ENCODE assay signal across 1 cellular context in the genomic region with DNA sequence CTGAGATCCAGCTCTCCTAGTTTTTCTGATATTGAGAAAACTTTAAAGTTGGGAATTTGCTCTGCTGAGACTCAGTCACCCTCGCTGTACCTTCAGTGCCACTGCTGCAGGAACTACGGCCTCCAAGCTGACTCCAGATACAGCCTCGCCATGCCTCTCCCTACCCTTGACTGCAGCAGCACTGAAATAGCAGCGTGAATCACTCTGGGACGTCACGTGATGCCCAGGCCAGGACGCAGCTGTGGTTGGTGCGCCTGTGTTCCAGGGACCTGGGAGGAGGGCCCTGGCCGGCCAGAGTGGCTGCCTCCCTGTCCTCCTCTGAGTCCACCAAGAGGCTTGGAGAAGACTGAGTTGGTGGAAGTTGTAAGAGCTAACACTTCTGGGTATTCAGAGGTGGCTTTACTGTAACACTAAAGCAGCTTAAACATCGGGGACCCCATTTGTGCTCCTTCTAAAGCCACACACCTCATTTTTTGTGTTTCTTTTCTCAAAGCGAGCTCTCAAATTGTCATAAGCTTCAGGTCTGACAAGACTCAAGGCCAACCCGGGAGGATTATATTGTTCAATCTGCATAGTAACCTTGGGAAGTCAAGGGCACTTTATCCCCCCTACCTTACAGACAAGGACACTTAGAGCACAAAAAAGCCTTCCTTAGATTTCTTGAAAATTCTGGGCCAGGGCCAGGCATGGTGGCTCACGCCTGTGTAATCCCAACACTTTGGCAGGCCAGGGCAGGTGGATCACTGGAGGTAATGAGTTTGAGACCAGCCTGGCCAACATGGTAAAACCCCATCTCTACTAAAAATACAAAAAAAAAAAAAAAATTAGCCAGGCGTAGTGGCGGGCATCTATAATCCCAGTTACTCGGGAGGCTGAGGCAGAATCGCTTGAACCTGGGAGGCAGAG.
TF ChIP-seq lines count a peak whose summit lies in the region.

No MANE protein-coding gene starts in this region.

TF ChIP-seq in HepG2, 621 proteins besides CTCF, POLR2A, EP300 and RAD21 (continued from another document and continues in another):
- TF ChIP-seq, protein P1, sequence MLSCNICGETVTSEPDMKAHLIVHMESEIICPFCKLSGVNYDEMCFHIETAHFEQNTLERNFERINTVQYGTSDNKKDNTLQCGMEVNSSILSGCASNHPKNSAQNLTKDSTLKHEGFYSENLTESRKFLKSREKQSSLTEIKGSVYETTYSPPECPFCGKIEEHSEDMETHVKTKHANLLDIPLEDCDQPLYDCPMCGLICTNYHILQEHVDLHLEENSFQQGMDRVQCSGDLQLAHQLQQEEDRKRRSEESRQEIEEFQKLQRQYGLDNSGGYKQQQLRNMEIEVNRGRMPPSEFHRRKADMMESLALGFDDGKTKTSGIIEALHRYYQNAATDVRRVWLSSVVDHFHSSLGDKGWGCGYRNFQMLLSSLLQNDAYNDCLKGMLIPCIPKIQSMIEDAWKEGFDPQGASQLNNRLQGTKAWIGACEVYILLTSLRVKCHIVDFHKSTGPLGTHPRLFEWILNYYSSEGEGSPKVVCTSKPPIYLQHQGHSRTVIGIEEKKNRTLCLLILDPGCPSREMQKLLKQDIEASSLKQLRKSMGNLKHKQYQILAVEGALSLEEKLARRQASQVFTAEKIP (CRISPR knock-in tag; IDR thresholded peaks at IDR 0.05; ENCODE audit: borderline replicate concordance) = no peak
- no peak for TF ChIP-seq ZNF225 (CRISPR knock-in tag; IDR thresholded peaks at IDR 0.05)
- TF ChIP-seq NFKBIZ (CRISPR knock-in tag; IDR thresholded peaks at IDR 0.05) = no peak
- TF ChIP-seq, protein P2, sequence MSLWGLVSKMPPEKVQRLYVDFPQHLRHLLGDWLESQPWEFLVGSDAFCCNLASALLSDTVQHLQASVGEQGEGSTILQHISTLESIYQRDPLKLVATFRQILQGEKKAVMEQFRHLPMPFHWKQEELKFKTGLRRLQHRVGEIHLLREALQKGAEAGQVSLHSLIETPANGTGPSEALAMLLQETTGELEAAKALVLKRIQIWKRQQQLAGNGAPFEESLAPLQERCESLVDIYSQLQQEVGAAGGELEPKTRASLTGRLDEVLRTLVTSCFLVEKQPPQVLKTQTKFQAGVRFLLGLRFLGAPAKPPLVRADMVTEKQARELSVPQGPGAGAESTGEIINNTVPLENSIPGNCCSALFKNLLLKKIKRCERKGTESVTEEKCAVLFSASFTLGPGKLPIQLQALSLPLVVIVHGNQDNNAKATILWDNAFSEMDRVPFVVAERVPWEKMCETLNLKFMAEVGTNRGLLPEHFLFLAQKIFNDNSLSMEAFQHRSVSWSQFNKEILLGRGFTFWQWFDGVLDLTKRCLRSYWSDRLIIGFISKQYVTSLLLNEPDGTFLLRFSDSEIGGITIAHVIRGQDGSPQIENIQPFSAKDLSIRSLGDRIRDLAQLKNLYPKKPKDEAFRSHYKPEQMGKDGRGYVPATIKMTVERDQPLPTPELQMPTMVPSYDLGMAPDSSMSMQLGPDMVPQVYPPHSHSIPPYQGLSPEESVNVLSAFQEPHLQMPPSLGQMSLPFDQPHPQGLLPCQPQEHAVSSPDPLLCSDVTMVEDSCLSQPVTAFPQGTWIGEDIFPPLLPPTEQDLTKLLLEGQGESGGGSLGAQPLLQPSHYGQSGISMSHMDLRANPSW (CRISPR knock-in tag; IDR thresholded peaks at IDR 0.05; ENCODE audit: borderline replicate concordance) = no peak
- TF ChIP-seq, protein P3, sequence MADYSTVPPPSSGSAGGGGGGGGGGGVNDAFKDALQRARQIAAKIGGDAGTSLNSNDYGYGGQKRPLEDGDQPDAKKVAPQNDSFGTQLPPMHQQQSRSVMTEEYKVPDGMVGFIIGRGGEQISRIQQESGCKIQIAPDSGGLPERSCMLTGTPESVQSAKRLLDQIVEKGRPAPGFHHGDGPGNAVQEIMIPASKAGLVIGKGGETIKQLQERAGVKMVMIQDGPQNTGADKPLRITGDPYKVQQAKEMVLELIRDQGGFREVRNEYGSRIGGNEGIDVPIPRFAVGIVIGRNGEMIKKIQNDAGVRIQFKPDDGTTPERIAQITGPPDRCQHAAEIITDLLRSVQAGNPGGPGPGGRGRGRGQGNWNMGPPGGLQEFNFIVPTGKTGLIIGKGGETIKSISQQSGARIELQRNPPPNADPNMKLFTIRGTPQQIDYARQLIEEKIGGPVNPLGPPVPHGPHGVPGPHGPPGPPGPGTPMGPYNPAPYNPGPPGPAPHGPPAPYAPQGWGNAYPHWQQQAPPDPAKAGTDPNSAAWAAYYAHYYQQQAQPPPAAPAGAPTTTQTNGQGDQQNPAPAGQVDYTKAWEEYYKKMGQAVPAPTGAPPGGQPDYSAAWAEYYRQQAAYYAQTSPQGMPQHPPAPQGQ (CRISPR knock-in tag; IDR thresholded peaks at IDR 0.05; ENCODE audit: borderline replicate concordance) = no peak
- no peak for TF ChIP-seq RBM39 (IDR thresholded peaks at IDR 0.05; ENCODE audit: low read depth, low read length, poor library complexity, severe bottlenecking)
- no peak for TF ChIP-seq ZNF672 (CRISPR knock-in tag; IDR thresholded peaks at IDR 0.05)
- no peak for TF ChIP-seq PITX1 (CRISPR knock-in tag; IDR thresholded peaks at IDR 0.05)
- no peak for TF ChIP-seq ZNF781 (CRISPR knock-in tag; IDR thresholded peaks at IDR 0.05; ENCODE audit: borderline replicate concordance, not compliant biosample characterization)
- no peak for TF ChIP-seq ZNF572 (CRISPR knock-in tag; IDR thresholded peaks at IDR 0.05)
- no peak for TF ChIP-seq ZNF788 (CRISPR knock-in tag; IDR thresholded peaks at IDR 0.05; ENCODE audit: borderline replicate concordance)
- peak; percentile 26; the same call in 1 of the 2 replicates for TF ChIP-seq RXRB (CRISPR knock-in tag; IDR thresholded peaks at IDR 0.05; ENCODE audit: borderline replicate concordance)
- TF ChIP-seq ZSCAN21 (CRISPR knock-in tag; IDR thresholded peaks at IDR 0.05; ENCODE audit: borderline replicate concordance) = peak; percentile 51; the same call in 1 of the 2 replicates
- TF ChIP-seq SUZ12 (IDR thresholded peaks at IDR 0.05; ENCODE audit: low read depth, low read length) = no peak
- TF ChIP-seq, protein P4, sequence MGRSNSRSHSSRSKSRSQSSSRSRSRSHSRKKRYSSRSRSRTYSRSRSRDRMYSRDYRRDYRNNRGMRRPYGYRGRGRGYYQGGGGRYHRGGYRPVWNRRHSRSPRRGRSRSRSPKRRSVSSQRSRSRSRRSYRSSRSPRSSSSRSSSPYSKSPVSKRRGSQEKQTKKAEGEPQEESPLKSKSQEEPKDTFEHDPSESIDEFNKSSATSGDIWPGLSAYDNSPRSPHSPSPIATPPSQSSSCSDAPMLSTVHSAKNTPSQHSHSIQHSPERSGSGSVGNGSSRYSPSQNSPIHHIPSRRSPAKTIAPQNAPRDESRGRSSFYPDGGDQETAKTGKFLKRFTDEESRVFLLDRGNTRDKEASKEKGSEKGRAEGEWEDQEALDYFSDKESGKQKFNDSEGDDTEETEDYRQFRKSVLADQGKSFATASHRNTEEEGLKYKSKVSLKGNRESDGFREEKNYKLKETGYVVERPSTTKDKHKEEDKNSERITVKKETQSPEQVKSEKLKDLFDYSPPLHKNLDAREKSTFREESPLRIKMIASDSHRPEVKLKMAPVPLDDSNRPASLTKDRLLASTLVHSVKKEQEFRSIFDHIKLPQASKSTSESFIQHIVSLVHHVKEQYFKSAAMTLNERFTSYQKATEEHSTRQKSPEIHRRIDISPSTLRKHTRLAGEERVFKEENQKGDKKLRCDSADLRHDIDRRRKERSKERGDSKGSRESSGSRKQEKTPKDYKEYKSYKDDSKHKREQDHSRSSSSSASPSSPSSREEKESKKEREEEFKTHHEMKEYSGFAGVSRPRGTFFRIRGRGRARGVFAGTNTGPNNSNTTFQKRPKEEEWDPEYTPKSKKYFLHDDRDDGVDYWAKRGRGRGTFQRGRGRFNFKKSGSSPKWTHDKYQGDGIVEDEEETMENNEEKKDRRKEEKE (IDR thresholded peaks at IDR 0.05) = no peak
- no peak for TF ChIP-seq CREB1 (IDR thresholded peaks at IDR 0.05)
- TF ChIP-seq CREB1 (CRISPR knock-in tag; IDR thresholded peaks at IDR 0.05) = no peak
- no peak for TF ChIP-seq CENPX (CRISPR knock-in tag; IDR thresholded peaks at IDR 0.05)
- TF ChIP-seq XBP1 (CRISPR knock-in tag; IDR thresholded peaks at IDR 0.05) = no peak
- TF ChIP-seq ZNF382 (CRISPR knock-in tag; IDR thresholded peaks at IDR 0.05; ENCODE audit: borderline replicate concordance) = no peak
- TF ChIP-seq, protein P5, sequence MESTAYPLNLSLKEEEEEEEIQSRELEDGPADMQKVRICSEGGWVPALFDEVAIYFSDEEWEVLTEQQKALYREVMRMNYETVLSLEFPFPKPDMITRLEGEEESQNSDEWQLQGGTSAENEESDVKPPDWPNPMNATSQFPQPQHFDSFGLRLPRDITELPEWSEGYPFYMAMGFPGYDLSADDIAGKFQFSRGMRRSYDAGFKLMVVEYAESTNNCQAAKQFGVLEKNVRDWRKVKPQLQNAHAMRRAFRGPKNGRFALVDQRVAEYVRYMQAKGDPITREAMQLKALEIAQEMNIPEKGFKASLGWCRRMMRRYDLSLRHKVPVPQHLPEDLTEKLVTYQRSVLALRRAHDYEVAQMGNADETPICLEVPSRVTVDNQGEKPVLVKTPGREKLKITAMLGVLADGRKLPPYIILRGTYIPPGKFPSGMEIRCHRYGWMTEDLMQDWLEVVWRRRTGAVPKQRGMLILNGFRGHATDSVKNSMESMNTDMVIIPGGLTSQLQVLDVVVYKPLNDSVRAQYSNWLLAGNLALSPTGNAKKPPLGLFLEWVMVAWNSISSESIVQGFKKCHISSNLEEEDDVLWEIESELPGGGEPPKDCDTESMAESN (CRISPR knock-in tag; conservative IDR thresholded peaks at IDR 0.05) = 0 out of 2 replicates have a peak, but pooled peaks have one; percentile 53
- TF ChIP-seq PHF20 (CRISPR knock-in tag; IDR thresholded peaks at IDR 0.05) = no peak
- no peak for TF ChIP-seq MTF2 (CRISPR knock-in tag; IDR thresholded peaks at IDR 0.05; ENCODE audit: borderline replicate concordance)
- no peak for TF ChIP-seq NONO (IDR thresholded peaks at IDR 0.05)
- TF ChIP-seq NONO (CRISPR knock-in tag; conservative IDR thresholded peaks at IDR 0.05) = peak; percentile 42; the same call in 1 of the 2 replicates
- TF ChIP-seq, protein P6, sequence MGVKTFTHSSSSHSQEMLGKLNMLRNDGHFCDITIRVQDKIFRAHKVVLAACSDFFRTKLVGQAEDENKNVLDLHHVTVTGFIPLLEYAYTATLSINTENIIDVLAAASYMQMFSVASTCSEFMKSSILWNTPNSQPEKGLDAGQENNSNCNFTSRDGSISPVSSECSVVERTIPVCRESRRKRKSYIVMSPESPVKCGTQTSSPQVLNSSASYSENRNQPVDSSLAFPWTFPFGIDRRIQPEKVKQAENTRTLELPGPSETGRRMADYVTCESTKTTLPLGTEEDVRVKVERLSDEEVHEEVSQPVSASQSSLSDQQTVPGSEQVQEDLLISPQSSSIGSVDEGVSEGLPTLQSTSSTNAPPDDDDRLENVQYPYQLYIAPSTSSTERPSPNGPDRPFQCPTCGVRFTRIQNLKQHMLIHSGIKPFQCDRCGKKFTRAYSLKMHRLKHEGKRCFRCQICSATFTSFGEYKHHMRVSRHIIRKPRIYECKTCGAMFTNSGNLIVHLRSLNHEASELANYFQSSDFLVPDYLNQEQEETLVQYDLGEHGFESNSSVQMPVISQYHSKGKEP (CRISPR knock-in tag; IDR thresholded peaks at IDR 0.05) = no peak
- TF ChIP-seq CBX2 (IDR thresholded peaks at IDR 0.05; ENCODE audit: low read depth, low read length) = no peak
- TF ChIP-seq CBX2 (CRISPR knock-in tag; IDR thresholded peaks at IDR 0.05; ENCODE audit: low read depth) = no peak
- no peak for TF ChIP-seq MATR3 (CRISPR knock-in tag; IDR thresholded peaks at IDR 0.05)
- no peak for TF ChIP-seq ZFP82 (CRISPR knock-in tag; IDR thresholded peaks at IDR 0.05; ENCODE audit: borderline replicate concordance)
- no peak for TF ChIP-seq GFI1 (CRISPR knock-in tag; IDR thresholded peaks at IDR 0.05; ENCODE audit: borderline replicate concordance)
- no peak for TF ChIP-seq RELA (CRISPR knock-in tag; IDR thresholded peaks at IDR 0.05)
- TF ChIP-seq, protein P7, sequence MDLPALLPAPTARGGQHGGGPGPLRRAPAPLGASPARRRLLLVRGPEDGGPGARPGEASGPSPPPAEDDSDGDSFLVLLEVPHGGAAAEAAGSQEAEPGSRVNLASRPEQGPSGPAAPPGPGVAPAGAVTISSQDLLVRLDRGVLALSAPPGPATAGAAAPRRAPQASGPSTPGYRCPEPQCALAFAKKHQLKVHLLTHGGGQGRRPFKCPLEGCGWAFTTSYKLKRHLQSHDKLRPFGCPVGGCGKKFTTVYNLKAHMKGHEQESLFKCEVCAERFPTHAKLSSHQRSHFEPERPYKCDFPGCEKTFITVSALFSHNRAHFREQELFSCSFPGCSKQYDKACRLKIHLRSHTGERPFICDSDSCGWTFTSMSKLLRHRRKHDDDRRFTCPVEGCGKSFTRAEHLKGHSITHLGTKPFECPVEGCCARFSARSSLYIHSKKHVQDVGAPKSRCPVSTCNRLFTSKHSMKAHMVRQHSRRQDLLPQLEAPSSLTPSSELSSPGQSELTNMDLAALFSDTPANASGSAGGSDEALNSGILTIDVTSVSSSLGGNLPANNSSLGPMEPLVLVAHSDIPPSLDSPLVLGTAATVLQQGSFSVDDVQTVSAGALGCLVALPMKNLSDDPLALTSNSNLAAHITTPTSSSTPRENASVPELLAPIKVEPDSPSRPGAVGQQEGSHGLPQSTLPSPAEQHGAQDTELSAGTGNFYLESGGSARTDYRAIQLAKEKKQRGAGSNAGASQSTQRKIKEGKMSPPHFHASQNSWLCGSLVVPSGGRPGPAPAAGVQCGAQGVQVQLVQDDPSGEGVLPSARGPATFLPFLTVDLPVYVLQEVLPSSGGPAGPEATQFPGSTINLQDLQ (CRISPR knock-in tag; IDR thresholded peaks at IDR 0.05) = no peak
- no peak for TF ChIP-seq ZNF367 (CRISPR knock-in tag; IDR thresholded peaks at IDR 0.05; ENCODE audit: borderline replicate concordance)
- TF ChIP-seq, protein P8, sequence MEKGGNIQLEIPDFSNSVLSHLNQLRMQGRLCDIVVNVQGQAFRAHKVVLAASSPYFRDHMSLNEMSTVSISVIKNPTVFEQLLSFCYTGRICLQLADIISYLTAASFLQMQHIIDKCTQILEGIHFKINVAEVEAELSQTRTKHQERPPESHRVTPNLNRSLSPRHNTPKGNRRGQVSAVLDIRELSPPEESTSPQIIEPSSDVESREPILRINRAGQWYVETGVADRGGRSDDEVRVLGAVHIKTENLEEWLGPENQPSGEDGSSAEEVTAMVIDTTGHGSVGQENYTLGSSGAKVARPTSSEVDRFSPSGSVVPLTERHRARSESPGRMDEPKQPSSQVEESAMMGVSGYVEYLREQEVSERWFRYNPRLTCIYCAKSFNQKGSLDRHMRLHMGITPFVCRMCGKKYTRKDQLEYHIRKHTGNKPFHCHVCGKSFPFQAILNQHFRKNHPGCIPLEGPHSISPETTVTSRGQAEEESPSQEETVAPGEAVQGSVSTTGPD (CRISPR knock-in tag; IDR thresholded peaks at IDR 0.05) = no peak
